26 cellular contexts compared by ENCODE assay signal in genomic region chr2:169015943-169016342, GRCh38. TPM values are rescaled to one million over a fixed set of nuclear protein-coding genes. Genes with fewer than 3 reads are reported as not detected.
A peak's percentile ranks its signal among the peaks of the same experiment; 100 is the strongest.
DNase-seq lines count a peak whose midpoint lies in the region; ATAC-seq, FAIRE-seq and TF ChIP-seq lines count a peak whose summit lies in the region.
"Had no signal": no experiment of that assay in that cellular context is flagged by ENCODE, and none has a peak within 500 bp of the region (broad histone marks: within the 10 kb centered on the region; RNA-seq: fewer than 3 reads in every experiment).

No MANE protein-coding gene starts in this region.

- no peak for TF ChIP-seq EP300 in K562 (IDR thresholded peaks at IDR 0.05; ENCODE audit: low read length)

- peaks cover 7% of the 10 kb centered on the region; the same call in 2 of the 3 replicates for H3K4me1 Mint-ChIP-seq in GM23338
- H3K4me1 Mint-ChIP-seq in immature natural killer cell: peaks cover 4 to 6% of the 10 kb centered on the region in 2 donors

- no peaks in the 10 kb centered on the region for H3K27me3 ChIP-seq in GM23338 (ENCODE audit: insufficient read depth)
- H3K27me3 ChIP-seq in K562 (ENCODE audit: control insufficient read depth in 2 of 2, insufficient read depth in 2 of 2, low read length in 2 of 2): no peaks in the 10 kb centered on the region
- no peaks in the 10 kb centered on the region for H3K27me3 ChIP-seq in mesendoderm (ENCODE audit: insufficient read depth, low read length, poor library complexity)

- in situ Hi-C loops in K562 (cut with MboI): no loop called here

- no peak overlapping the region for H2BK120ac ChIP-seq in mesendoderm (ENCODE audit: low read depth, low read length)

- H3K4ac ChIP-seq in mesendoderm (ENCODE audit: low read depth, low read length): no peak overlapping the region

- CTCF ChIA-PET in K562 (lab: Yijun Ruan, JAX; ENCODE audit: low intra/inter-chr PET ratio): no interaction called here

- peak overlapping the region; percentile 9 for H3K56ac ChIP-seq in mesendoderm (ENCODE audit: low read length)

- TF ChIP-seq CTCF in GM23338 (conservative IDR thresholded peaks at IDR 0.05; ENCODE audit: low read depth in 2 of 2) (no peak), K562 (IDR thresholded peaks at IDR 0.05 in 2 of 3, conservative IDR thresholded peaks at IDR 0.05 in 1 of 3; ENCODE audit: insufficient read depth in 2 of 3, low read depth in 1 of 3, low read length in 3 of 3) (no peak)

- H3K9me3 ChIP-seq in K562 (replicated peaks; ENCODE audit: control insufficient read depth, insufficient read depth, low read depth, low read length): no peaks in the 10 kb centered on the region
- H3K9me3 ChIP-seq: A549; BLaER1 treated with 17β-estradiol and CSF1 and Interleukin-3, amounts not matched to agents 10 nM and 100 nM had no signal

- no peak overlapping the region for H2AK5ac ChIP-seq in mesendoderm (ENCODE audit: low read length)

- no peak overlapping the region for H3K4me3 Mint-ChIP-seq in GM23338
- H3K4me3 Mint-ChIP-seq in immature natural killer cell: no peak overlapping the region
- H3K4me3 Mint-ChIP-seq: CD4-positive, alpha-beta T cell; IgD-negative memory B cell had no signal

- POLR2A ChIA-PET in K562 (lab: Yijun Ruan, JAX): interaction anchor here (1.3 kb wide), 1 partner anchor 10 kb away, joined by 5 read pairs; no protein-coding TSS in a partner anchor

- H4K20me1 ChIP-seq in GM23338 (replicated peaks; ENCODE audit: insufficient read depth): no peaks in the 10 kb centered on the region
- no peaks in the 10 kb centered on the region for H4K20me1 ChIP-seq in K562 (replicated peaks; ENCODE audit: control insufficient read depth, insufficient read depth, low read length)
- H4K20me1 ChIP-seq: BLaER1 treated with 17β-estradiol and CSF1 and Interleukin-3, amounts not matched to agents 10 nM and 100 nM had no signal

- H3K9me3 Mint-ChIP-seq in GM23338: no peaks in the 10 kb centered on the region
- H3K9me3 Mint-ChIP-seq in immature natural killer cell: no peaks in the 10 kb centered on the region
- H3K9me3 Mint-ChIP-seq: CD4-positive, alpha-beta T cell had no signal

- H3K36me3 Mint-ChIP-seq in GM23338 (ENCODE audit: low read depth) (no peaks in the 10 kb centered on the region), immature natural killer cell (no peaks in the 10 kb centered on the region)
- H3K36me3 Mint-ChIP-seq: IgD-negative memory B cell had no signal

- H4K5ac ChIP-seq in mesendoderm (ENCODE audit: low read length): no peak overlapping the region

- H3F3A ChIP-seq in GM23338 (replicated peaks; ENCODE audit: low read depth): no peaks in the 10 kb centered on the region

- H3K4me3 ChIP-seq in GM23338 (no peak overlapping the region), K562 (no peak overlapping the region), mesendoderm (ENCODE audit: low read length) (no peak overlapping the region)
- H3K4me3 ChIP-seq: A549; BLaER1 treated with 17β-estradiol and CSF1 and Interleukin-3, amounts not matched to agents 10 nM and 100 nM had no signal

- H4K8ac ChIP-seq in mesendoderm (ENCODE audit: low read depth, low read length): no peak overlapping the region

- no peaks in the 10 kb centered on the region for H3K36me3 ChIP-seq in GM23338 (ENCODE audit: insufficient read depth)
- no peaks in the 10 kb centered on the region for H3K36me3 ChIP-seq in K562 (ENCODE audit: control insufficient read depth, insufficient read depth, low read length)
- H3K36me3 ChIP-seq in mesendoderm (ENCODE audit: control insufficient read depth, insufficient read depth, low read length): no peaks in the 10 kb centered on the region
- H3K36me3 ChIP-seq: BLaER1 treated with 17β-estradiol and CSF1 and Interleukin-3, amounts not matched to agents 10 nM and 100 nM had no signal

- H2BK15ac ChIP-seq in mesendoderm (replicated peaks; ENCODE audit: low read depth): no peak overlapping the region

- H3K9ac ChIP-seq in K562 (ENCODE audit: insufficient read depth in 1 of 2, low read depth in 2 of 2, low read length in 2 of 2) (no peak overlapping the region), mesendoderm (ENCODE audit: low read length) (no peak overlapping the region)
- H3K9ac ChIP-seq: BLaER1 treated with 17β-estradiol and CSF1 and Interleukin-3, amounts not matched to agents 10 nM and 100 nM had no signal

- no peaks in the 10 kb centered on the region for H3K79me2 ChIP-seq in GM23338 (replicated peaks; ENCODE audit: insufficient read depth)
- no peaks in the 10 kb centered on the region for H3K79me2 ChIP-seq in K562 (ENCODE audit: control insufficient read depth, insufficient read depth, low read length)
- no peaks in the 10 kb centered on the region for H3K79me2 ChIP-seq in mesendoderm (ENCODE audit: control insufficient read depth, insufficient read depth, low read length)

- H2BK5ac ChIP-seq in mesendoderm (ENCODE audit: low read length): no peak overlapping the region

- H3K4me1 ChIP-seq in GM23338 (ENCODE audit: insufficient read depth) (0 out of 2 replicates have a peak, but pooled peaks cover 4% of the 10 kb centered on the region), K562 (replicated peaks in 1 of 2; ENCODE audit: control insufficient read depth in 2 of 2, insufficient read depth in 2 of 2, low read length in 2 of 2) (peaks cover 12 to 38% of the 10 kb centered on the region in 2 experiments; a peak in 4 of 5 replicates), mesendoderm (ENCODE audit: control insufficient read depth, low read depth, low read length) (peaks cover 10% of the 10 kb centered on the region)

- H3K27ac Mint-ChIP-seq in GM23338 (no peak overlapping the region), immature natural killer cell (no peak overlapping the region)
- H3K27ac Mint-ChIP-seq: CD4-positive, alpha-beta T cell had no signal

- peaks cover 3% of the 10 kb centered on the region for H3K27me3 Mint-ChIP-seq in GM23338 (ENCODE audit: insufficient read depth, low read depth, poor library complexity)
- peaks cover 0 to 4% (median 0%) of the 10 kb centered on the region in 3 donors for H3K27me3 Mint-ChIP-seq in immature natural killer cell (ENCODE audit: low read depth in 3 of 3)
- H3K27me3 Mint-ChIP-seq: CD4-positive, alpha-beta T cell had no signal

- ATAC-seq in GM23338: no peak
- ATAC-seq in K562: peak; percentile 67
- no peak for ATAC-seq in stimulated activated naive CD8-positive, alpha-beta T cell treated with anti-CD3 and anti-CD28 coated beads, Interleukin-15, Interleukin-2, amounts not matched to agents 100 U/mL and 50 U/mL, for 24 hours
- no peak for ATAC-seq in GM19463 (IDR thresholded peaks at IDR 0.05; ENCODE audit: unreplicated experiment)
- ATAC-seq: A549, HCT116, SK-N-SH treated with all-trans-retinoic acid at 6 μM for 48 hours had no signal

- H3K23ac ChIP-seq in mesendoderm (ENCODE audit: low read length): no peak overlapping the region

- intact Hi-C loops in K562 (cut with micrococcal nuclease): no loop called here

- H3K27ac ChIP-seq in GM23338 (ENCODE audit: low read depth) (no peak overlapping the region), K562 (ENCODE audit: extremely low read depth, low read depth, low read length) (no peak overlapping the region), mesendoderm (ENCODE audit: low read depth, low read length) (no peak overlapping the region)
- H3K27ac ChIP-seq: A549; BLaER1 treated with 17β-estradiol and CSF1 and Interleukin-3, amounts not matched to agents 10 nM and 100 nM; HL-60 had no signal

- no TSS peak for BruUV-seq in K562 (replicated peaks; lab: Mats Ljungman, UMichigan)

- no peaks in the 10 kb centered on the region for H3K79me1 ChIP-seq in mesendoderm (ENCODE audit: low read length)

- FAIRE-seq in K562 (lab: Jason Lieb, UNC): peak; percentile 56
- FAIRE-seq: A549, G401.6, RCC 7860 had no signal

- H2AFZ ChIP-seq in GM23338 (peak overlapping the region; percentile 80; the same call in 1 of the 2 replicates), K562 (ENCODE audit: low read depth, low read length) (peak overlapping the region; percentile 81)

- no peak overlapping the region for H3K18ac ChIP-seq in mesendoderm (ENCODE audit: low read length)

- no peak for TF ChIP-seq RAD21 in K562 (CRISPR knock-in tag; conservative IDR thresholded peaks at IDR 0.05 in 1 of 2, IDR thresholded peaks at IDR 0.05 in 1 of 2)

- no peak for TF ChIP-seq POLR2A in K562 (conservative IDR thresholded peaks at IDR 0.05)

- DNase-seq in GM23338 (ENCODE audit: low spot score) (no peak), OCI-M1 (lab: John Stamatoyannopoulos, UW) (peak; percentile 55), K562 (ENCODE audit: extremely low read depth in 1 of 4, low spot score in 3 of 4) (peak; percentile 49 to 72 (median 60)), mesendoderm (no peak), immature natural killer cell (no peak)
- no peak for DNase-seq in stimulated activated naive CD8-positive, alpha-beta T cell treated with anti-CD3 and anti-CD28 coated beads, Interleukin-15, Interleukin-2, amounts not matched to agents 100 U/mL and 50 U/mL, for 24 hours
- DNase-seq: AML-193; CD4-positive, alpha-beta T cell; COR-L47; NCI-H1092 treated with DMSO at 0.1 percent for 48 hours; NCI-H1436 treated with DMSO at 0.1 percent for 48 hours; NCI-H2029; NCI-H446 treated with DMSO at 0.1 percent for 48 hours; NCI-H526; NCI-H82; NK-92 treated with Interleukin-12 subunit alpha and Interleukin-12 subunit beta, amount 100 ng/mL, for 24 hours had no signal

- H3K4me2 ChIP-seq in GM23338: no peak overlapping the region
- 0 out of 2 replicates have a peak overlapping the region, but pooled peaks have one; percentile 9 for H3K4me2 ChIP-seq in K562 (ENCODE audit: insufficient read depth, low read length)
- H3K4me2 ChIP-seq in mesendoderm (ENCODE audit: low read length): no peak overlapping the region
- H3K4me2 ChIP-seq: A549 had no signal

- H3K9me2 ChIP-seq in GM23338 (ENCODE audit: insufficient read depth): peaks cover 4% of the 10 kb centered on the region

- 24% methylated on average over 4 of the region's 4 CpGs for WGBS in K562 (ENCODE audit: insufficient coverage, low coverage, missing lambda C conversion rate)
- WGBS in mesendoderm (ENCODE audit: extremely low coverage, insufficient coverage, low lambda C conversion rate): 100% methylated on average over 2 of the region's 4 CpGs

- H3K9me1 ChIP-seq in K562 (ENCODE audit: control insufficient read depth, insufficient read depth, low read length): no peaks in the 10 kb centered on the region

RNA-seq across cellular contexts. Expression of gene ABCB11, which starts 15.2 kb away (rescaled TPM):
- not detected in 2 replicates for total RNA-seq in GM23338 (2014; rRNA removed; shearing (Covaris generic))
- polyA plus RNA-seq in GM23338 (2016; fragmentation: Nextera tagmentation; extraction: Ambion mirVana) (0.03 TPM in 1 of 2 replicates, not detected in the other), K562 (2011; rRNA removed) (0.03 and 0.06 TPM in 2 replicates), K562 (2014; fragmentation: Illumina TruSeq; extraction: Trizol) (0.09 and 0.10 TPM in 2 replicates), K562 (2014; fragmentation: Nextera tagmentation; extraction: Ambion mirVana) (under 1 TPM in 1 of 2 experiments, not detected in 1; 0.06 TPM), K562 (2014; rRNA removed) (0.04 and 0.08 TPM in 2 replicates), immature natural killer cell (not detected)
- total RNA-seq in K562 (2011; cell fraction: chromatin; rRNA removed; ENCODE audit: low replicate concordance): 0.09 and 0.25 TPM in 2 replicates
- total RNA-seq in K562 (2011; cell fraction: nucleolus; rRNA removed): 0.13 and 0.17 TPM in 2 replicates
- total RNA-seq in K562 (2011; cell fraction: nucleoplasm; rRNA removed): not detected in 2 replicates
- total RNA-seq in K562 (2014; rRNA removed) (0.08 and 0.23 TPM in 2 replicates), K562 (2014; rRNA removed; fragmentation: Illumina TruSeq; extraction: Trizol) (0.10 and 0.11 TPM in 2 replicates), K562 (2015; rRNA removed; fragmentation: Illumina TruSeq; extraction: Trizol) (0.30 and 0.51 TPM in 2 replicates), K562 (2021) (0.18 and 0.25 TPM in 2 replicates)
- polyA plus RNA-seq in K562 (2011; cell fraction: cytosol; rRNA removed): 0.01 TPM in 2 replicates
- 0.07 and 0.09 TPM in 2 replicates for polyA plus RNA-seq in K562 (2011; cell fraction: nucleus; rRNA removed)
- 0.12 and 0.40 TPM in 2 replicates for polyA plus RNA-seq in K562 (2012)
- 0.04 and 0.06 TPM in 2 replicates for polyA minus RNA-seq in K562 (2011; rRNA and poly(A)+ RNA removed)
- polyA minus RNA-seq in K562 (2011; cell fraction: cytosol; rRNA and poly(A)+ RNA removed): not detected in 2 replicates
- polyA minus RNA-seq in K562 (2011; cell fraction: nucleus; rRNA and poly(A)+ RNA removed): 0.11 and 0.13 TPM in 2 replicates
- polyA plus RNA-seq in mesendoderm (2013, experiment 1 of 2): 0.03 TPM
- 0.03 TPM for polyA plus RNA-seq in mesendoderm (2013, experiment 2 of 2)
- total RNA-seq: CD4-positive, alpha-beta T cell; H4 had no signal
- polyA plus RNA-seq: A549, IgD-negative memory B cell had no signal

RNA-seq across cellular contexts. Expression of gene DHRS9, which starts 53.4 kb away (rescaled TPM):
- total RNA-seq in GM23338 (2014; rRNA removed; shearing (Covaris generic)): not detected in 2 replicates
- polyA plus RNA-seq in GM23338 (2016; fragmentation: Nextera tagmentation; extraction: Ambion mirVana) (not detected in 2 replicates), K562 (2011; rRNA removed) (0.54 and 0.71 TPM in 2 replicates), K562 (2014; fragmentation: Illumina TruSeq; extraction: Trizol) (0.43 and 0.54 TPM in 2 replicates), K562 (2014; fragmentation: Nextera tagmentation; extraction: Ambion mirVana) (1 to 10 TPM; 1.4 to 1.7 TPM), K562 (2014; rRNA removed) (0.65 and 1.9 TPM in 2 replicates), immature natural killer cell (under 1 TPM in 1 of 3 donors, not detected in 2; 0.31 TPM)
- total RNA-seq in K562 (2011; cell fraction: chromatin; rRNA removed; ENCODE audit: low replicate concordance): 0.28 and 0.58 TPM in 2 replicates
- total RNA-seq in K562 (2011; cell fraction: nucleolus; rRNA removed): 0.50 and 0.53 TPM in 2 replicates
- total RNA-seq in K562 (2011; cell fraction: nucleoplasm; rRNA removed): 0.73 and 0.99 TPM in 2 replicates
- total RNA-seq in K562 (2014; rRNA removed) (0.08 and 0.27 TPM in 2 replicates), K562 (2014; rRNA removed; fragmentation: Illumina TruSeq; extraction: Trizol) (0.32 and 0.69 TPM in 2 replicates), K562 (2015; rRNA removed; fragmentation: Illumina TruSeq; extraction: Trizol) (1.5 and 1.8 TPM in 2 replicates), K562 (2021) (0.27 and 0.49 TPM in 2 replicates)
- polyA plus RNA-seq in K562 (2011; cell fraction: cytosol; rRNA removed): 0.19 TPM in 2 replicates
- 0.18 and 0.59 TPM in 2 replicates for polyA plus RNA-seq in K562 (2011; cell fraction: nucleus; rRNA removed)
- polyA plus RNA-seq in K562 (2012): 0.76 and 0.79 TPM in 2 replicates
- polyA minus RNA-seq in K562 (2011; rRNA and poly(A)+ RNA removed): 0.28 and 0.39 TPM in 2 replicates
- not detected in 2 replicates for polyA minus RNA-seq in K562 (2011; cell fraction: cytosol; rRNA and poly(A)+ RNA removed)
- 0.27 and 0.33 TPM in 2 replicates for polyA minus RNA-seq in K562 (2011; cell fraction: nucleus; rRNA and poly(A)+ RNA removed)
- polyA plus RNA-seq in mesendoderm (2013, experiment 1 of 2): not detected
- not detected for polyA plus RNA-seq in mesendoderm (2013, experiment 2 of 2)
- total RNA-seq: CD4-positive, alpha-beta T cell had no signal

Comparison
In these comparisons a context has a peak if more than half of its experiments do, and no peak if none do; other contexts are left out.
1. DNase-seq: peak in OCI-M1 (single experiment) and K562 (4 of 4); none in GM23338 (single experiment), mesendoderm (single experiment), immature natural killer cell (0 of 3) and stimulated activated naive CD8-positive, alpha-beta T cell treated with anti-CD3 and anti-CD28 coated beads, Interleukin-15, Interleukin-2, amounts not matched to agents 100 U/mL and 50 U/mL, for 24 hours (single experiment).